ENCODE assay signal across 8 cellular contexts in genomic region chr11:76783901-76784813, GRCh38. TPM values are rescaled to one million over a fixed set of nuclear protein-coding genes. Genes with fewer than 3 reads are reported as not detected.
DNase-seq lines count a peak whose midpoint lies in the region; ATAC-seq, FAIRE-seq and TF ChIP-seq lines count a peak whose summit lies in the region.

No MANE protein-coding gene starts in this region.

- no peaks in the 10 kb centered on the region for H3K9me3 ChIP-seq in BE2C
- H3K9me3 ChIP-seq in right atrium auricular region: no peaks in the 10 kb centered on the region
- no peaks in the 10 kb centered on the region for H3K9me3 ChIP-seq in sigmoid colon

- DNase-seq in BE2C (peak; percentile 90), HUDEP-2 (lab: John Stamatoyannopoulos, UW; ENCODE audit: unreplicated experiment in 76 of 76) (peak in 42 of 76 experiments; percentile 20 to 70 (median 42)), right atrium auricular region (ENCODE audit: low spot score) (peak; percentile 59), sigmoid colon (peak; percentile 81), GM12891 (ENCODE audit: insufficient read length, low spot score) (no peak), SIG-M5 treated with dmso at 0.1 percent for 504 hours (lab: John Stamatoyannopoulos, UW; ENCODE audit: unreplicated experiment) (no peak)
- no peak for DNase-seq in activated naive CD8-positive, alpha-beta T cell treated with anti-CD3 and anti-CD28 coated beads, Interleukin-2, amount 10 ng/mL, durations not matched to agents 7 days and 5 days

- no peak for ATAC-seq in activated naive CD8-positive, alpha-beta T cell treated with anti-CD3 and anti-CD28 coated beads, Interleukin-2, amount 10 ng/mL, durations not matched to agents 7 days and 5 days (ENCODE audit: low read depth)
- no peak for ATAC-seq in HG02970 (IDR thresholded peaks at IDR 0.05; ENCODE audit: low FRiP score, unreplicated experiment)

- TF ChIP-seq CTCF in BE2C (IDR thresholded peaks at IDR 0.05; ENCODE audit: low read depth, low read length) (no peak), right atrium auricular region (IDR thresholded peaks at IDR 0.05) (no peak), sigmoid colon (IDR thresholded peaks at IDR 0.05) (no peak)

- peaks cover 17% of the 10 kb centered on the region for H3K4me1 Mint-ChIP-seq in activated naive CD8-positive, alpha-beta T cell treated with anti-CD3 and anti-CD28 coated beads, Interleukin-2, amount 10 ng/mL, durations not matched to agents 7 days and 5 days

- H3K4me3 ChIP-seq in BE2C (ENCODE audit: low read depth, low read length): peak overlapping the region; percentile 92
- H3K4me3 ChIP-seq in right atrium auricular region: peak overlapping the region; percentile 68 to 81
- H3K4me3 ChIP-seq in sigmoid colon: peak overlapping the region; percentile 58 to 80 (median 76)

- H3K36me3 ChIP-seq in BE2C (peaks cover 12% of the 10 kb centered on the region), right atrium auricular region (no peaks in the 10 kb centered on the region), sigmoid colon (no peaks in the 10 kb centered on the region)

- H3K9me3 Mint-ChIP-seq in activated naive CD8-positive, alpha-beta T cell treated with anti-CD3 and anti-CD28 coated beads, Interleukin-2, amount 10 ng/mL, durations not matched to agents 7 days and 5 days: no peaks in the 10 kb centered on the region

- no peak overlapping the region for H3K27ac Mint-ChIP-seq in activated naive CD8-positive, alpha-beta T cell treated with anti-CD3 and anti-CD28 coated beads, Interleukin-2, amount 10 ng/mL, durations not matched to agents 7 days and 5 days

- no peak for FAIRE-seq in GM12891 (lab: Jason Lieb, UNC)

- H3K27me3 ChIP-seq in BE2C: no peaks in the 10 kb centered on the region
- no peaks in the 10 kb centered on the region for H3K27me3 ChIP-seq in right atrium auricular region
- no peaks in the 10 kb centered on the region for H3K27me3 ChIP-seq in sigmoid colon

- peaks cover 6% of the 10 kb centered on the region for H3K36me3 Mint-ChIP-seq in activated naive CD8-positive, alpha-beta T cell treated with anti-CD3 and anti-CD28 coated beads, Interleukin-2, amount 10 ng/mL, durations not matched to agents 7 days and 5 days

- TF ChIP-seq POLR2A in sigmoid colon (IDR thresholded peaks at IDR 0.05) (peak in 1 of 2 donors; percentile 9), GM12891 (IDR thresholded peaks at IDR 0.05; ENCODE audit: low read depth, low read length) (no peak)

- H3K27ac ChIP-seq in right atrium auricular region (peak overlapping the region; percentile 86 to 90), sigmoid colon (peak overlapping the region; percentile 80 to 89 (median 82))

- H3K4me1 ChIP-seq in BE2C: peaks cover 24% of the 10 kb centered on the region
- peaks cover 0 to 53% of the 10 kb centered on the region in 2 donors for H3K4me1 ChIP-seq in right atrium auricular region
- peaks cover 0 to 23% (median 20%) of the 10 kb centered on the region in 4 donors for H3K4me1 ChIP-seq in sigmoid colon

- 2 to 8% methylated on average over 64 of the region's 64 CpGs for WGBS in sigmoid colon, 2 donors

- H3K27me3 Mint-ChIP-seq in activated naive CD8-positive, alpha-beta T cell treated with anti-CD3 and anti-CD28 coated beads, Interleukin-2, amount 10 ng/mL, durations not matched to agents 7 days and 5 days: peaks cover 25% of the 10 kb centered on the region

- peak overlapping the region; percentile 12 for H3K4me3 Mint-ChIP-seq in activated naive CD8-positive, alpha-beta T cell treated with anti-CD3 and anti-CD28 coated beads, Interleukin-2, amount 10 ng/mL, durations not matched to agents 7 days and 5 days

- POLR2A ChIA-PET in activated naive CD8-positive, alpha-beta T cell treated with anti-CD3 and anti-CD28 coated beads, Interleukin-2, amount 10 ng/mL, durations not matched to agents 7 days and 5 days (lab: Charles Lee): no interaction called here

- intact Hi-C loops in sigmoid colon (cut with DNase I): loop anchor here (5.0 kb wide), 1 partner anchor 47 kb away; no protein-coding TSS in a partner anchor

- no peak for TF ChIP-seq EP300 in sigmoid colon (IDR thresholded peaks at IDR 0.05)

TF ChIP-seq in GM12891, 5 proteins besides CTCF, POLR2A, EP300 and RAD21:
- TF ChIP-seq SPI1 (IDR thresholded peaks at IDR 0.05; ENCODE audit: low read depth, low read length): no peak
- TF ChIP-seq POU2F2 (IDR thresholded peaks at IDR 0.05; ENCODE audit: low read depth, low read length): no peak
- TF ChIP-seq POLR2AphosphoS5 (IDR thresholded peaks at IDR 0.05; ENCODE audit: low read depth, low read length): no peak
- TF ChIP-seq PAX5 (IDR thresholded peaks at IDR 0.05; ENCODE audit: insufficient read depth, low read length, severe bottlenecking): no peak
- TF ChIP-seq TAF1 (IDR thresholded peaks at IDR 0.05; ENCODE audit: low read depth, low read length): no peak

RNA-seq across cellular contexts. Expression of gene TSKU, which starts 1.0 kb away (rescaled TPM):
- 20.1 TPM for polyA plus RNA-seq in BE2C (2012; ENCODE audit: insufficient read depth, insufficient read length, low read depth)
- total RNA-seq in activated naive CD8-positive, alpha-beta T cell treated with anti-CD3 and anti-CD28 coated beads, Interleukin-2, amount 10 ng/mL, durations not matched to agents 7 days and 5 days: 1 to 10 TPM; 2.4 to 2.8 TPM
- total RNA-seq in right atrium auricular region (10 to 100 TPM; 18.7 to 46.6 TPM), sigmoid colon (10 to 100 TPM; 12.8 to 20.8 (median 20.4) TPM)
- polyA plus RNA-seq in sigmoid colon: 10 to 100 TPM; 16.2 to 24.6 (median 23.4) TPM
- 0.62 TPM for polyA plus RNA-seq in GM12891 (2012; ENCODE audit: low read depth, missing spikeins)

Comparison
In these comparisons a context has a peak if more than half of its experiments do, and no peak if none do; other contexts are left out.
1. DNase-seq: peak in BE2C (single experiment), HUDEP-2 (42 of 76), right atrium auricular region (single experiment) and sigmoid colon (single experiment); none in activated naive CD8-positive, alpha-beta T cell treated with anti-CD3 and anti-CD28 coated beads, Interleukin-2, amount 10 ng/mL, durations not matched to agents 7 days and 5 days (single experiment), GM12891 (single experiment) and SIG-M5 treated with dmso at 0.1 percent for 504 hours (single experiment).
2. Peak in every context shown above with its lines, with median percentiles within 50 percentile points of each other: H3K4me3 ChIP-seq.